In the genomic region with DNA sequence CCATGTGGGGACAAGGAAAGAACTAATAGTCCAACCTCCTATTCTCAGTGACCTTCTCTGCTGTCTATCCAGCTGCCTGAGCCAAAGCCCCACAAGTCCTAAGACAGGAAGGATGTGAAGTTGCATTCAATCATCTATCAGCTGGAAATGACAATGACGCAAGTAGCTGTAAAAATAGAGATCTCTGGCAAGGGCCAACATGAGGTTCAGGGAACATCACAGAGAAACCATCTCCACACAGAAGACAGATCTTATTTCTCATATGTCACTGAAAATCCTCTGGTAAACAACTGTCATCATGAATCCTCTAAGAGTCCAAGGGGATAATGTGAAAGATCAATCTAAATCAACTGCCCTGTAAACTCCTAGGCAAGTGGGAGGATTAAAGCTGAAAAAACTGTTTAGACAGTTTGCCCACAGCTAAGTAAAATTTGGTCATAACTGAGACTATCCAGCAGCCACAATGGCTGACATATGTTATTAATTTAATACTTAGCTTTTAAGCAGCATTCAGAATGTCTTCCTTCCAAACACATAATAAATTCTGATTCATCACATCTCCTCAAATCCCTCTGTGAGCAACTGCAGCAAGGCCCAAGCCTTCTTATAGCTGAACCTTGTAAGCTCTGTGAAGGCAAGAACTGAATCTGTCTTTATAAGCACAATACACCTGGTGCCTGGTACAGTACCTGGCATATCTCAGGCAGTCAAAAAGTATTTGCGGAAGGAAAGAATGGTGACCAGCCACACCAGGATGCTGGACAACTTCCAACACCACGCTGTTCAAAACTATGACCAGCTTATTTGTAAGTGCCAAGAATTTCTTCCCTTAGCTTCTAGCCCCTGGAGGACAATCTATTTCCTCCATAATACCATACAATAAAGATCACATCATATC, we compare ENCODE assay signal across 9 cellular contexts. TPM values are rescaled to one million over a fixed set of nuclear protein-coding genes. Genes with fewer than 3 reads are reported as not detected.
DNase-seq lines count a peak whose midpoint lies in the region; ATAC-seq and TF ChIP-seq lines count a peak whose summit lies in the region.
"Had no signal": no experiment of that assay in that cellular context is flagged by ENCODE, and none has a peak within 500 bp of the region (broad histone marks: within the 10 kb centered on the region; RNA-seq: fewer than 3 reads in every experiment).

No MANE protein-coding gene starts in this region.

- peaks cover 0 to 10% of the 10 kb centered on the region in 2 donors for H3K36me3 ChIP-seq in gastroesophageal sphincter
- H3K36me3 ChIP-seq in sigmoid colon: no peaks in the 10 kb centered on the region

- H3K4me1 ChIP-seq in gastroesophageal sphincter (peaks cover 6 to 35% (median 16%) of the 10 kb centered on the region in 3 donors), sigmoid colon (peaks cover 0 to 35% (median 28%) of the 10 kb centered on the region in 4 donors)

- TF ChIP-seq EP300 in gastroesophageal sphincter (IDR thresholded peaks at IDR 0.05) (peak; percentile 16), sigmoid colon (IDR thresholded peaks at IDR 0.05) (peak in 1 of 4 donors; percentile 20)

- no peaks in the 10 kb centered on the region for H3K27me3 ChIP-seq in gastroesophageal sphincter
- no peaks in the 10 kb centered on the region for H3K27me3 ChIP-seq in sigmoid colon

- intact Hi-C loops in sigmoid colon (cut with DNase I): no loop called here

- no peak for TF ChIP-seq POLR2A in gastroesophageal sphincter (IDR thresholded peaks at IDR 0.05)
- TF ChIP-seq POLR2A in sigmoid colon (IDR thresholded peaks at IDR 0.05): no peak

- DNase-seq in GM04504 (ENCODE audit: low read depth): peak; percentile 76
- no peak for DNase-seq in sigmoid colon
- DNase-seq in HEK293T (ENCODE audit: extremely low spot score): no peak
- DNase-seq in DMS 273 (lab: John Stamatoyannopoulos, UW; ENCODE audit: unreplicated experiment): no peak
- DNase-seq in NCI-H146 (lab: John Stamatoyannopoulos, UW): no peak
- DNase-seq: activated CD4-positive, alpha-beta T cell treated with anti-CD3 and anti-CD28 coated beads, Interleukin-2, amount 10 ng/mL, durations not matched to agents 7 days and 5 days had no signal

- CTCF ChIA-PET in HEK293T (lab: Yijun Ruan, JAX): no interaction called here

- no peaks in the 10 kb centered on the region for H3K9me3 ChIP-seq in gastroesophageal sphincter
- no peaks in the 10 kb centered on the region for H3K9me3 ChIP-seq in sigmoid colon

- ATAC-seq in gastroesophageal sphincter (peak; percentile 81), GM21447 (IDR thresholded peaks at IDR 0.05; ENCODE audit: unreplicated experiment) (no peak)

- POLR2A ChIA-PET in HEK293T (lab: Yijun Ruan, JAX): interaction anchor here (1.6 kb wide), 1 partner anchor 53 kb away, joined by 5 read pairs; a partner anchor contains a TSS

- H3K4me3 ChIP-seq in gastroesophageal sphincter: no peak overlapping the region
- H3K4me3 ChIP-seq in sigmoid colon: no peak overlapping the region

- WGBS in gastroesophageal sphincter (ENCODE audit: low coverage in 1 of 2), 2 donors: 6 to 30% methylated on average over 2 to 3 of the region's 3 CpGs
- WGBS in sigmoid colon, 2 donors: 50 to 70% methylated on average over 3 of the region's 3 CpGs

- TF ChIP-seq CTCF in VCaP (conservative IDR thresholded peaks at IDR 0.05): no peak
- no peak for TF ChIP-seq CTCF in gastroesophageal sphincter (IDR thresholded peaks at IDR 0.05)
- TF ChIP-seq CTCF in sigmoid colon (IDR thresholded peaks at IDR 0.05): no peak

- peak overlapping the region; percentile 12; the same call in 1 of the 2 replicates for H3K27ac ChIP-seq in VCaP
- H3K27ac ChIP-seq in gastroesophageal sphincter: peak overlapping the region; percentile 47 to 82 (median 68)
- peak overlapping the region; percentile 57 to 64 (median 60) for H3K27ac ChIP-seq in sigmoid colon

TF ChIP-seq in HEK293T, 16 proteins besides CTCF, POLR2A, EP300 and RAD21:
- TF ChIP-seq SP1 (IDR thresholded peaks at IDR 0.05): no peak

RNA-seq across cellular contexts. Expression of a gene that starts 52.0 kb away (rescaled TPM):
- total RNA-seq in gastroesophageal sphincter (10 to 100 TPM; 26.7 to 33.9 (median 31.1) TPM), sigmoid colon (10 to 100 TPM; 25.5 to 40.4 (median 28.1) TPM)
- polyA plus RNA-seq in sigmoid colon: 10 to 100 TPM in 1 of 3 donors, 1 to 10 TPM in 2; 6.0 to 13.9 (median 8.1) TPM

RNA-seq across cellular contexts. Expression of a gene that starts 53.2 kb away (rescaled TPM):
- total RNA-seq in gastroesophageal sphincter (10 to 100 TPM; 11.1 to 21.9 (median 20.5) TPM), sigmoid colon (10 to 100 TPM; 13.5 to 16.0 (median 14.8) TPM)
- 10 to 100 TPM in 2 of 3 donors, 1 to 10 TPM in 1; 9.0 to 17.8 (median 14.9) TPM for polyA plus RNA-seq in sigmoid colon

RNA-seq across cellular contexts. Expression of a gene that starts 59.6 kb away (rescaled TPM):
- total RNA-seq in gastroesophageal sphincter (1 to 10 TPM in 2 of 4 donors, under 1 TPM in 2; 0.16 to 1.1 (median 0.99) TPM), sigmoid colon (1 to 10 TPM in 2 of 4 donors, under 1 TPM in 2; 0.54 to 1.7 (median 1.1) TPM)
- 1 to 10 TPM; 1.2 to 2.1 (median 1.2) TPM for polyA plus RNA-seq in sigmoid colon

RNA-seq across cellular contexts. Expression of a gene that starts 59.9 kb away (rescaled TPM):
- total RNA-seq in gastroesophageal sphincter (10 to 100 TPM; 11.7 to 19.3 (median 17.5) TPM), sigmoid colon (10 to 100 TPM in 3 of 4 donors, 1 to 10 TPM in 1; 9.1 to 44.3 (median 13.4) TPM)
- polyA plus RNA-seq in sigmoid colon: 10 to 100 TPM; 18.9 to 35.4 (median 23.4) TPM

Comparison
In these comparisons a context has a peak if more than half of its experiments do, and no peak if none do; other contexts are left out.
1. H3K27ac ChIP-seq: peak in every context shown above with its lines; median percentile 68 in gastroesophageal sphincter; 60 in sigmoid colon; 12 in VCaP.